Comparison of ENCODE assay signal across 1 cellular context in the genomic region with DNA sequence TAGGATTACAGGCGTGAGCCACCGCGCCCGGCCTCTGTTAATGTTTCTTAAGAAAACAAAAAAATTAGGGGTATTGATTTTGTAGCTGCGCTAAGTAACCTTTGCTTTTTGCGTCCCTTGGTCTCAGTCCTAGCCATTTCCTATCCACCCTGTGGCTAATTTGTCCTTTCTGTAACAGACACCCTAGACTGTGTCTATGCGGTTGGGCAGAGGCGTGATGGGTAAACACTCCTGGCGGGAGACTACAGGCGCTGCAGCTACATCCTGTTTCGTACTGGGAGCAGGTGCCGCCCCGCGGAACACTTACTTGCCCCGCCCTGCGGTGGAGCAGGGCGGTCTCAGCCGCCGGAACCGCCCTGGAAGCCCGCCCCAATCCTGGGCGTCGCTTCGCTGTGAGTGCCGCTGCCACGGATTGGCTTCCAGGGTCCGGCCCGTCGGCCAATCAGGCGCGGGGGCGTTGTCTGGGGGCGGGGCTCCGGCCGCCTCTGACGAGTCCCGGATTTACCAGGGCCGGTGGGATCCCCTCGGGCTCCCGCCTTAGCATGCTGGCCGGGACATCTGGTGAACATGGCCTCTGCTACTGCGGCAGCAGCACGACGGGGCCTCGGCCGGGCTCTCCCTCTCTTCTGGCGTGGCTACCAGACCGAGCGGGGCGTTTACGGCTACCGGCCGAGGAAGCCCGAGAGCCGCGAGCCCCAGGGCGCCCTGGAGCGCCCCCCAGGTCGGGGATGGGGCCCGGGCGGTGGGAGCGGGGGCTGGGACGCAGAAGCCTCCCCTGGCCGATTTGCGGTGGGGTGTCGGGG.
TF ChIP-seq lines count a peak whose summit lies in the region.

A gene with protein sequence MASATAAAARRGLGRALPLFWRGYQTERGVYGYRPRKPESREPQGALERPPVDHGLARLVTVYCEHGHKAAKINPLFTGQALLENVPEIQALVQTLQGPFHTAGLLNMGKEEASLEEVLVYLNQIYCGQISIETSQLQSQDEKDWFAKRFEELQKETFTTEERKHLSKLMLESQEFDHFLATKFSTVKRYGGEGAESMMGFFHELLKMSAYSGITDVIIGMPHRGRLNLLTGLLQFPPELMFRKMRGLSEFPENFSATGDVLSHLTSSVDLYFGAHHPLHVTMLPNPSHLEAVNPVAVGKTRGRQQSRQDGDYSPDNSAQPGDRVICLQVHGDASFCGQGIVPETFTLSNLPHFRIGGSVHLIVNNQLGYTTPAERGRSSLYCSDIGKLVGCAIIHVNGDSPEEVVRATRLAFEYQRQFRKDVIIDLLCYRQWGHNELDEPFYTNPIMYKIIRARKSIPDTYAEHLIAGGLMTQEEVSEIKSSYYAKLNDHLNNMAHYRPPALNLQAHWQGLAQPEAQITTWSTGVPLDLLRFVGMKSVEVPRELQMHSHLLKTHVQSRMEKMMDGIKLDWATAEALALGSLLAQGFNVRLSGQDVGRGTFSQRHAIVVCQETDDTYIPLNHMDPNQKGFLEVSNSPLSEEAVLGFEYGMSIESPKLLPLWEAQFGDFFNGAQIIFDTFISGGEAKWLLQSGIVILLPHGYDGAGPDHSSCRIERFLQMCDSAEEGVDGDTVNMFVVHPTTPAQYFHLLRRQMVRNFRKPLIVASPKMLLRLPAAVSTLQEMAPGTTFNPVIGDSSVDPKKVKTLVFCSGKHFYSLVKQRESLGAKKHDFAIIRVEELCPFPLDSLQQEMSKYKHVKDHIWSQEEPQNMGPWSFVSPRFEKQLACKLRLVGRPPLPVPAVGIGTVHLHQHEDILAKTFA (plus strand): TSS at position 488 of the 803 bp plus-strand sequence. CDS start 80 bp downstream, at position 568.

TF ChIP-seq in HepG2, 621 proteins besides CTCF, POLR2A, EP300 and RAD21 (continued from another document and continues in another):
- TF ChIP-seq, protein P1, sequence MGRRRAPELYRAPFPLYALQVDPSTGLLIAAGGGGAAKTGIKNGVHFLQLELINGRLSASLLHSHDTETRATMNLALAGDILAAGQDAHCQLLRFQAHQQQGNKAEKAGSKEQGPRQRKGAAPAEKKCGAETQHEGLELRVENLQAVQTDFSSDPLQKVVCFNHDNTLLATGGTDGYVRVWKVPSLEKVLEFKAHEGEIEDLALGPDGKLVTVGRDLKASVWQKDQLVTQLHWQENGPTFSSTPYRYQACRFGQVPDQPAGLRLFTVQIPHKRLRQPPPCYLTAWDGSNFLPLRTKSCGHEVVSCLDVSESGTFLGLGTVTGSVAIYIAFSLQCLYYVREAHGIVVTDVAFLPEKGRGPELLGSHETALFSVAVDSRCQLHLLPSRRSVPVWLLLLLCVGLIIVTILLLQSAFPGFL (CRISPR knock-in tag; IDR thresholded peaks at IDR 0.05): no peak
- TF ChIP-seq, protein P2, sequence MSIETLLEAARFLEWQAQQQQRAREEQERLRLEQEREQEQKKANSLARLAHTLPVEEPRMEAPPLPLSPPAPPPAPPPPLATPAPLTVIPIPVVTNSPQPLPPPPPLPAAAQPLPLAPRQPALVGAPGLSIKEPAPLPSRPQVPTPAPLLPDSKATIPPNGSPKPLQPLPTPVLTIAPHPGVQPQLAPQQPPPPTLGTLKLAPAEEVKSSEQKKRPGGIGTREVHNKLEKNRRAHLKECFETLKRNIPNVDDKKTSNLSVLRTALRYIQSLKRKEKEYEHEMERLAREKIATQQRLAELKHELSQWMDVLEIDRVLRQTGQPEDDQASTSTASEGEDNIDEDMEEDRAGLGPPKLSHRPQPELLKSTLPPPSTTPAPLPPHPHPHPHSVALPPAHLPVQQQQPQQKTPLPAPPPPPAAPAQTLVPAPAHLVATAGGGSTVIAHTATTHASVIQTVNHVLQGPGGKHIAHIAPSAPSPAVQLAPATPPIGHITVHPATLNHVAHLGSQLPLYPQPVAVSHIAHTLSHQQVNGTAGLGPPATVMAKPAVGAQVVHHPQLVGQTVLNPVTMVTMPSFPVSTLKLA (IDR thresholded peaks at IDR 0.05): 0 out of 2 replicates have a peak, but pooled peaks have one; percentile 25
- TF ChIP-seq RFXANK (CRISPR knock-in tag; IDR thresholded peaks at IDR 0.05) (0 out of 2 replicates have a peak, but pooled peaks have one; percentile 66), ZNF614 (CRISPR knock-in tag; IDR thresholded peaks at IDR 0.05; ENCODE audit: borderline replicate concordance) (peak; percentile 91; the same call in 1 of the 2 replicates), ZBTB7A (CRISPR knock-in tag; IDR thresholded peaks at IDR 0.05) (no peak), ELF4 (CRISPR knock-in tag; IDR thresholded peaks at IDR 0.05; ENCODE audit: borderline replicate concordance) (0 out of 2 replicates have a peak, but pooled peaks have one; percentile 27), KDM5A (IDR thresholded peaks at IDR 0.05; ENCODE audit: borderline replicate concordance, low read length) (0 out of 2 replicates have a peak, but pooled peaks have one; percentile 24), ZNF441 (CRISPR knock-in tag; IDR thresholded peaks at IDR 0.05; ENCODE audit: borderline replicate concordance) (peak; percentile 48; the same call in 1 of the 2 replicates), SP5 (CRISPR knock-in tag; IDR thresholded peaks at IDR 0.05; ENCODE audit: borderline replicate concordance, low read depth) (peak; percentile 60; the same call in 1 of the 2 replicates), ZNF777 (CRISPR knock-in tag; IDR thresholded peaks at IDR 0.05) (no peak), SP4 (CRISPR knock-in tag; IDR thresholded peaks at IDR 0.05) (peak; percentile 95), MYNN (CRISPR knock-in tag; IDR thresholded peaks at IDR 0.05; ENCODE audit: low read depth) (no peak), GPN1 (CRISPR knock-in tag; IDR thresholded peaks at IDR 0.05; ENCODE audit: borderline replicate concordance) (no peak), EED (CRISPR knock-in tag; IDR thresholded peaks at IDR 0.05) (no peak), ZNF83 (CRISPR knock-in tag; IDR thresholded peaks at IDR 0.05; ENCODE audit: borderline replicate concordance) (no peak), ZFP1 (CRISPR knock-in tag; IDR thresholded peaks at IDR 0.05) (0 out of 2 replicates have a peak, but pooled peaks have one; percentile 50), SP140L (CRISPR knock-in tag; IDR thresholded peaks at IDR 0.05; ENCODE audit: borderline replicate concordance) (no peak; the same call in 1 of the 2 replicates), ZNF12 (CRISPR knock-in tag; IDR thresholded peaks at IDR 0.05) (peak; percentile 49; the same call in 1 of the 2 replicates), SAP130 (CRISPR knock-in tag; IDR thresholded peaks at IDR 0.05; ENCODE audit: low read depth) (peak; percentile 84), RBFOX2 (IDR thresholded peaks at IDR 0.05; ENCODE audit: low read depth, low read length) (peak; percentile 92)
- TF ChIP-seq, protein P3, sequence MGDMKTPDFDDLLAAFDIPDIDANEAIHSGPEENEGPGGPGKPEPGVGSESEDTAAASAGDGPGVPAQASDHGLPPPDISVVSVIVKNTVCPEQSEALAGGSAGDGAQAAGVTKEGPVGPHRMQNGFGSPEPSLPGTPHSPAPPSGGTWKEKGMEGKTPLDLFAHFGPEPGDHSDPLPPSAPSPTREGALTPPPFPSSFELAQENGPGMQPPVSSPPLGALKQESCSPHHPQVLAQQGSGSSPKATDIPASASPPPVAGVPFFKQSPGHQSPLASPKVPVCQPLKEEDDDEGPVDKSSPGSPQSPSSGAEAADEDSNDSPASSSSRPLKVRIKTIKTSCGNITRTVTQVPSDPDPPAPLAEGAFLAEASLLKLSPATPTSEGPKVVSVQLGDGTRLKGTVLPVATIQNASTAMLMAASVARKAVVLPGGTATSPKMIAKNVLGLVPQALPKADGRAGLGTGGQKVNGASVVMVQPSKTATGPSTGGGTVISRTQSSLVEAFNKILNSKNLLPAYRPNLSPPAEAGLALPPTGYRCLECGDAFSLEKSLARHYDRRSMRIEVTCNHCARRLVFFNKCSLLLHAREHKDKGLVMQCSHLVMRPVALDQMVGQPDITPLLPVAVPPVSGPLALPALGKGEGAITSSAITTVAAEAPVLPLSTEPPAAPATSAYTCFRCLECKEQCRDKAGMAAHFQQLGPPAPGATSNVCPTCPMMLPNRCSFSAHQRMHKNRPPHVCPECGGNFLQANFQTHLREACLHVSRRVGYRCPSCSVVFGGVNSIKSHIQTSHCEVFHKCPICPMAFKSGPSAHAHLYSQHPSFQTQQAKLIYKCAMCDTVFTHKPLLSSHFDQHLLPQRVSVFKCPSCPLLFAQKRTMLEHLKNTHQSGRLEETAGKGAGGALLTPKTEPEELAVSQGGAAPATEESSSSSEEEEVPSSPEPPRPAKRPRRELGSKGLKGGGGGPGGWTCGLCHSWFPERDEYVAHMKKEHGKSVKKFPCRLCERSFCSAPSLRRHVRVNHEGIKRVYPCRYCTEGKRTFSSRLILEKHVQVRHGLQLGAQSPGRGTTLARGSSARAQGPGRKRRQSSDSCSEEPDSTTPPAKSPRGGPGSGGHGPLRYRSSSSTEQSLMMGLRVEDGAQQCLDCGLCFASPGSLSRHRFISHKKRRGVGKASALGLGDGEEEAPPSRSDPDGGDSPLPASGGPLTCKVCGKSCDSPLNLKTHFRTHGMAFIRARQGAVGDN (CRISPR knock-in tag; IDR thresholded peaks at IDR 0.05): peak; percentile 81
- TF ChIP-seq, protein P4, sequence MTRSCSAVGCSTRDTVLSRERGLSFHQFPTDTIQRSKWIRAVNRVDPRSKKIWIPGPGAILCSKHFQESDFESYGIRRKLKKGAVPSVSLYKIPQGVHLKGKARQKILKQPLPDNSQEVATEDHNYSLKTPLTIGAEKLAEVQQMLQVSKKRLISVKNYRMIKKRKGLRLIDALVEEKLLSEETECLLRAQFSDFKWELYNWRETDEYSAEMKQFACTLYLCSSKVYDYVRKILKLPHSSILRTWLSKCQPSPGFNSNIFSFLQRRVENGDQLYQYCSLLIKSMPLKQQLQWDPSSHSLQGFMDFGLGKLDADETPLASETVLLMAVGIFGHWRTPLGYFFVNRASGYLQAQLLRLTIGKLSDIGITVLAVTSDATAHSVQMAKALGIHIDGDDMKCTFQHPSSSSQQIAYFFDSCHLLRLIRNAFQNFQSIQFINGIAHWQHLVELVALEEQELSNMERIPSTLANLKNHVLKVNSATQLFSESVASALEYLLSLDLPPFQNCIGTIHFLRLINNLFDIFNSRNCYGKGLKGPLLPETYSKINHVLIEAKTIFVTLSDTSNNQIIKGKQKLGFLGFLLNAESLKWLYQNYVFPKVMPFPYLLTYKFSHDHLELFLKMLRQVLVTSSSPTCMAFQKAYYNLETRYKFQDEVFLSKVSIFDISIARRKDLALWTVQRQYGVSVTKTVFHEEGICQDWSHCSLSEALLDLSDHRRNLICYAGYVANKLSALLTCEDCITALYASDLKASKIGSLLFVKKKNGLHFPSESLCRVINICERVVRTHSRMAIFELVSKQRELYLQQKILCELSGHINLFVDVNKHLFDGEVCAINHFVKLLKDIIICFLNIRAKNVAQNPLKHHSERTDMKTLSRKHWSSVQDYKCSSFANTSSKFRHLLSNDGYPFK (CRISPR knock-in tag; IDR thresholded peaks at IDR 0.05; ENCODE audit: borderline replicate concordance): peak; percentile 81; the same call in 1 of the 2 replicates
- TF ChIP-seq, protein P5, sequence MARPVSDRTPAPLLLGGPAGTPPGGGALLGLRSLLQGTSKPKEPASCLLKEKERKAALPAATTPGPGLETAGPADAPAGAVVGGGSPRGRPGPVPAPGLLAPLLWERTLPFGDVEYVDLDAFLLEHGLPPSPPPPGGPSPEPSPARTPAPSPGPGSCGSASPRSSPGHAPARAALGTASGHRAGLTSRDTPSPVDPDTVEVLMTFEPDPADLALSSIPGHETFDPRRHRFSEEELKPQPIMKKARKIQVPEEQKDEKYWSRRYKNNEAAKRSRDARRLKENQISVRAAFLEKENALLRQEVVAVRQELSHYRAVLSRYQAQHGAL (CRISPR knock-in tag; IDR thresholded peaks at IDR 0.05; ENCODE audit: not compliant biosample characterization): no peak
- TF ChIP-seq, protein P6, sequence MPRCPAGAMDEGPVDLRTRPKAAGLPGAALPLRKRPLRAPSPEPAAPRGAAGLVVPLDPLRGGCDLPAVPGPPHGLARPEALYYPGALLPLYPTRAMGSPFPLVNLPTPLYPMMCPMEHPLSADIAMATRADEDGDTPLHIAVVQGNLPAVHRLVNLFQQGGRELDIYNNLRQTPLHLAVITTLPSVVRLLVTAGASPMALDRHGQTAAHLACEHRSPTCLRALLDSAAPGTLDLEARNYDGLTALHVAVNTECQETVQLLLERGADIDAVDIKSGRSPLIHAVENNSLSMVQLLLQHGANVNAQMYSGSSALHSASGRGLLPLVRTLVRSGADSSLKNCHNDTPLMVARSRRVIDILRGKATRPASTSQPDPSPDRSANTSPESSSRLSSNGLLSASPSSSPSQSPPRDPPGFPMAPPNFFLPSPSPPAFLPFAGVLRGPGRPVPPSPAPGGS (CRISPR knock-in tag; IDR thresholded peaks at IDR 0.05): 0 out of 2 replicates have a peak, but pooled peaks have one; percentile 30
- TF ChIP-seq, protein P7, sequence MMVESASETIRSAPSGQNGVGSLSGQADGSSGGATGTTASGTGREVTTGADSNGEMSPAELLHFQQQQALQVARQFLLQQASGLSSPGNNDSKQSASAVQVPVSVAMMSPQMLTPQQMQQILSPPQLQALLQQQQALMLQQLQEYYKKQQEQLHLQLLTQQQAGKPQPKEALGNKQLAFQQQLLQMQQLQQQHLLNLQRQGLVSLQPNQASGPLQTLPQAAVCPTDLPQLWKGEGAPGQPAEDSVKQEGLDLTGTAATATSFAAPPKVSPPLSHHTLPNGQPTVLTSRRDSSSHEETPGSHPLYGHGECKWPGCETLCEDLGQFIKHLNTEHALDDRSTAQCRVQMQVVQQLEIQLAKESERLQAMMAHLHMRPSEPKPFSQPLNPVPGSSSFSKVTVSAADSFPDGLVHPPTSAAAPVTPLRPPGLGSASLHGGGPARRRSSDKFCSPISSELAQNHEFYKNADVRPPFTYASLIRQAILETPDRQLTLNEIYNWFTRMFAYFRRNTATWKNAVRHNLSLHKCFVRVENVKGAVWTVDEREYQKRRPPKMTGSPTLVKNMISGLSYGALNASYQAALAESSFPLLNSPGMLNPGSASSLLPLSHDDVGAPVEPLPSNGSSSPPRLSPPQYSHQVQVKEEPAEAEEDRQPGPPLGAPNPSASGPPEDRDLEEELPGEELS (CRISPR knock-in tag; IDR thresholded peaks at IDR 0.05): peak; percentile 84
- TF ChIP-seq, protein P8, sequence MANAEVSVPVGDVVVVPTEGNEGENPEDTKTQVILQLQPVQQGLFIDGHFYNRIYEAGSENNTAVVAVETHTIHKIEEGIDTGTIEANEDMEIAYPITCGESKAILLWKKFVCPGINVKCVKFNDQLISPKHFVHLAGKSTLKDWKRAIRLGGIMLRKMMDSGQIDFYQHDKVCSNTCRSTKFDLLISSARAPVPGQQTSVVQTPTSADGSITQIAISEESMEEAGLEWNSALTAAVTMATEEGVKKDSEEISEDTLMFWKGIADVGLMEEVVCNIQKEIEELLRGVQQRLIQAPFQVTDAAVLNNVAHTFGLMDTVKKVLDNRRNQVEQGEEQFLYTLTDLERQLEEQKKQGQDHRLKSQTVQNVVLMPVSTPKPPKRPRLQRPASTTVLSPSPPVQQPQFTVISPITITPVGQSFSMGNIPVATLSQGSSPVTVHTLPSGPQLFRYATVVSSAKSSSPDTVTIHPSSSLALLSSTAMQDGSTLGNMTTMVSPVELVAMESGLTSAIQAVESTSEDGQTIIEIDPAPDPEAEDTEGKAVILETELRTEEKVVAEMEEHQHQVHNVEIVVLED (CRISPR knock-in tag; IDR thresholded peaks at IDR 0.05; ENCODE audit: borderline replicate concordance): peak; percentile 59; the same call in 1 of the 2 replicates
